8 cellular contexts compared by ENCODE assay signal in the genomic region with DNA sequence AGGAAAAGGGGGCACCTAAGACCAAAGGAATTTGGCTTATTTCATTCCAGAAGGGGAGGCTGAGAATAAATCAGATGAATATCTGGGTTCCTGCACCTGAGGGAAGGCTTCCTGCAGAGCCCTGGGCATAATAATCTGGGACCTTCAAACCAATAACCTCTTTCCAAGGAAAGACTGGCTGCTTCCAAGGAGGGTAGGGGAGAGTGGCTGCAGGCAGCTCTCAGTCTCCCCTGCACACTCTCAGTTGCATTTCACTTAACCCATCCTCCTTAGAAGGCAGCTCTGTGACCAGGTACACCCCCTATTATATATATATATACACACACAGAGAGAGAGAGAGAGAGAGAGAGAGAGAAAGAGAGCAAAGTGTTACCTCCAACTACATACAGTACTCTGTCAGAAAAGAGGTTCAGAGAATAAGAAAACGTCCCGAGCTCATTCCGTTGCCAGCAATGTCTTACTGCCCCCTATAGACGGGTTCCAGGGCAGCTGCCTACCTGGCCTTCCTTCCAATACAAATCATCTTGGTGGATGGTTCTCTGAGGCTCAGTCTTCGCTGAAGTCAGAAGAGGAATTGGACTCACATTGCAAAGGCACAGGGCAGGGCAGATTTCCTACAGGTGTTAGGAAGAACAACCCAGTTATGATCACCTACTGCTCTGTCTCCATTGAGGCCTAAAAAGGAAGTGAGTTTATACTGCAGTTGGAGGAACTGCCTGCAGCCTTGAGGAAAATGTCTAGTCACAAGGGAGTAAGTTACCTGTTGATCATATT. TPM values are rescaled to one million over a fixed set of nuclear protein-coding genes. Genes with fewer than 3 reads are reported as not detected.
A peak's percentile ranks its signal among the peaks of the same experiment; 100 is the strongest.
DNase-seq lines count a peak whose midpoint lies in the region; ATAC-seq and TF ChIP-seq lines count a peak whose summit lies in the region.

No MANE protein-coding gene starts in this region.

- H3K27me3 ChIP-seq in HL-60 (ENCODE audit: insufficient read depth, poor library complexity, severe bottlenecking) (no peaks in the 10 kb centered on the region), SJCRH30 (no peaks in the 10 kb centered on the region)

- H3K4me1 ChIP-seq in SJCRH30: peaks cover 21% of the 10 kb centered on the region

- DNase-seq in NCI-H2081 (lab: John Stamatoyannopoulos, UW) (peak; percentile 13 to 26), NCI-H2081 treated with DMSO at 0.1 percent for 48 hours (lab: John Stamatoyannopoulos, UW) (no peak), HL-60 (ENCODE audit: low read depth in 1 of 2, low spot score in 1 of 2) (peak; percentile 28 to 69), SJCRH30 (peak; percentile 55 to 75), fibroblast of mammary gland (ENCODE audit: low read depth) (peak; percentile 59), pons (ENCODE audit: low spot score) (peak; percentile 37)
- no peak for DNase-seq in effector CD8-positive, alpha-beta T cell (lab: John Stamatoyannopoulos, UW)

- H3K27ac ChIP-seq in HL-60 (replicated peaks): no peak overlapping the region
- no peak overlapping the region; the same call in 1 of the 2 replicates for H3K27ac ChIP-seq in SJCRH30

- TF ChIP-seq CTCF in HL-60 (IDR thresholded peaks at IDR 0.05; ENCODE audit: insufficient read depth, low read length): peak; percentile 82
- peak; percentile 89 for TF ChIP-seq CTCF in fibroblast of mammary gland (conservative IDR thresholded peaks at IDR 0.05; ENCODE audit: control insufficient read depth, insufficient read depth, low read depth, low read length)

- H3K4me3 ChIP-seq in HL-60 (replicated peaks; ENCODE audit: insufficient read depth, low read length) (no peak overlapping the region), SJCRH30 (no peak overlapping the region), fibroblast of mammary gland (ENCODE audit: control insufficient read depth, low read depth, low read length) (no peak overlapping the region)

- no peak for ATAC-seq in HG03280 (IDR thresholded peaks at IDR 0.05; ENCODE audit: unreplicated experiment)

- H3K9me3 ChIP-seq in SJCRH30 (replicated peaks): no peaks in the 10 kb centered on the region

- no peaks in the 10 kb centered on the region for H3K36me3 ChIP-seq in SJCRH30

RNA-seq across cellular contexts. Expression of a gene that starts 26.1 kb away (rescaled TPM):
- total RNA-seq in SJCRH30 (2014; rRNA removed; shearing (Covaris generic)): 0.59 and 0.81 TPM in 2 replicates

Comparison
In these comparisons a context has a peak if more than half of its experiments do, and no peak if none do; other contexts are left out.
1. DNase-seq: peak in NCI-H2081 (2 of 2), HL-60 (2 of 2), SJCRH30 (2 of 2), fibroblast of mammary gland (single experiment) and pons (single experiment); none in NCI-H2081 treated with DMSO at 0.1 percent for 48 hours (single experiment) and effector CD8-positive, alpha-beta T cell (single experiment).